10 cellular contexts compared by ENCODE assay signal in the genomic region with DNA sequence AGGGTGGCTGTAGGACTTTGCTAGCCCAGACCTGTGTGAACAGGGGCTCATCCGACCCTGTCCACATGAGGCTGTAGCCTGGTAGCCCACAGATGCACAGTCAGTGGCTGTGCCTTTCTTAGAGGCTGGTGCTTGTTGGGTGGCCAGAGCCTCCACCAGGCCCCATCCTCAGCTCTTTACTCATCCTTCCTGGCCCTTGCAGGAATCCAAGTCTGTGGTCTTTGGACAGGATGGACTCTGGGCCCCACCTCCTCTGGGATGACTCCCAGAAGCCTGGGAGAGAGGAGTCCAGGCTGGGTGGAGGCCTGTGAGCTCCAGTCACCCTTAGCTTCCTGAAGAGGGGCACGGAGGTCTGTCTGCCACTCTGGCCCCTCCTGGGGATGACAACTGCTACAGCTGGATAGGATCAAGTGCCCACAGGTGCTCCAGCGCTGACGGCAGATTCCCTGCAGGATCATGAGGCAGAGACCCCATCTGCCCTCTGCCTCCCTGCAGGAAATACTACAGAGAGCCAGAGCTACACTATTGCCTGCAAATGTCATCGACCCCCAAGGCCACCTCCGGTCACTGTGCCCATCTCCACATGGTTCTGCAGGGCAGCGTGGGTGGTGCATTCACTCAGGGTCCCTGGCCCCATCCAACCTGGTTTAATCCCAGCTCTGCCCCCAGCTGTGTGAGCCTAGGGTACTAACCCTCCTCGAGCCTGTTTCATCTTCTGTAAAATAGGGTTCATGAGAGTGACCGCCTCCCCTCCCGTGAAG.
A peak's percentile ranks its signal among the peaks of the same experiment; 100 is the strongest.
DNase-seq lines count a peak whose midpoint lies in the region; ATAC-seq and TF ChIP-seq lines count a peak whose summit lies in the region.
"Had no signal": no experiment of that assay in that cellular context is flagged by ENCODE, and none has a peak within 500 bp of the region (broad histone marks: within the 10 kb centered on the region; RNA-seq: fewer than 3 reads in every experiment).

No MANE protein-coding gene starts in this region.

- peak overlapping the region; percentile 18 for H3K9ac ChIP-seq in NT2/D1 (ENCODE audit: insufficient read length, low read depth)

- H3K27me3 ChIP-seq in NT2/D1 (ENCODE audit: insufficient read depth, insufficient read length) = no peaks in the 10 kb centered on the region
- H3K27me3 ChIP-seq: uterus had no signal

- H3K9me3 ChIP-seq in NT2/D1 (ENCODE audit: insufficient read depth, low read length) = no peaks in the 10 kb centered on the region
- H3K9me3 ChIP-seq: uterus had no signal

- DNase-seq in EL (peak; percentile 63), NT2/D1 (ENCODE audit: low read depth, low spot score) (no peak), fibroblast of mammary gland (ENCODE audit: low read depth) (peak; percentile 65), progenitor cell of endocrine pancreas (ENCODE audit: low spot score, unreplicated experiment) (peak; percentile 8), midbrain (lab: John Stamatoyannopoulos, UW) (no peak), NCI-H1092 treated with DMSO at 0.1 percent for 48 hours (lab: John Stamatoyannopoulos, UW) (no peak), Ammon's horn (ENCODE audit: low spot score) (no peak)
- DNase-seq: DMS 273 treated with DMSO at 0.1 percent for 48 hours had no signal

- H3K36me3 ChIP-seq in NT2/D1 (ENCODE audit: insufficient read depth, insufficient read length, low read length) = no peaks in the 10 kb centered on the region
- H3K36me3 ChIP-seq: uterus had no signal

- no peaks in the 10 kb centered on the region for H3K4me1 Mint-ChIP-seq in progenitor cell of endocrine pancreas (ENCODE audit: low read depth)

- no peaks in the 10 kb centered on the region for H3K36me3 Mint-ChIP-seq in progenitor cell of endocrine pancreas (ENCODE audit: insufficient read depth)

- H3K4me3 Mint-ChIP-seq in progenitor cell of endocrine pancreas (ENCODE audit: low read depth) = no peak overlapping the region

- H3K4me1 ChIP-seq in NT2/D1 (ENCODE audit: insufficient read depth, insufficient read length) = peaks cover 6% of the 10 kb centered on the region
- H3K4me1 ChIP-seq: uterus had no signal

- H3K27ac Mint-ChIP-seq in progenitor cell of endocrine pancreas = no peak overlapping the region

- no peak for TF ChIP-seq CTCF in fibroblast of mammary gland (conservative IDR thresholded peaks at IDR 0.05; ENCODE audit: control insufficient read depth, insufficient read depth, low read depth, low read length)
- TF ChIP-seq CTCF in progenitor cell of endocrine pancreas (IDR thresholded peaks at IDR 0.05; ENCODE audit: unreplicated experiment) = no peak

- peaks cover 11% of the 10 kb centered on the region for H3K27me3 Mint-ChIP-seq in progenitor cell of endocrine pancreas

- no peaks in the 10 kb centered on the region for H3K9me3 Mint-ChIP-seq in progenitor cell of endocrine pancreas (ENCODE audit: low read depth)

- no peak for ATAC-seq in HG03457 (IDR thresholded peaks at IDR 0.05; ENCODE audit: unreplicated experiment)

- no peak overlapping the region for H3K4me3 ChIP-seq in NT2/D1 (ENCODE audit: insufficient read length, low read depth)
- no peak overlapping the region for H3K4me3 ChIP-seq in fibroblast of mammary gland (ENCODE audit: control insufficient read depth, low read depth, low read length)
- H3K4me3 ChIP-seq: uterus had no signal

Comparison
In these comparisons a context has a peak if more than half of its experiments do, and no peak if none do; other contexts are left out.
1. DNase-seq: peak in EL (single experiment), fibroblast of mammary gland (single experiment) and progenitor cell of endocrine pancreas (single experiment); none in NT2/D1 (single experiment), midbrain (single experiment), NCI-H1092 treated with DMSO at 0.1 percent for 48 hours (single experiment) and Ammon's horn (single experiment).